Comparison of ENCODE assay signal across 27 cellular contexts in the genomic region with DNA sequence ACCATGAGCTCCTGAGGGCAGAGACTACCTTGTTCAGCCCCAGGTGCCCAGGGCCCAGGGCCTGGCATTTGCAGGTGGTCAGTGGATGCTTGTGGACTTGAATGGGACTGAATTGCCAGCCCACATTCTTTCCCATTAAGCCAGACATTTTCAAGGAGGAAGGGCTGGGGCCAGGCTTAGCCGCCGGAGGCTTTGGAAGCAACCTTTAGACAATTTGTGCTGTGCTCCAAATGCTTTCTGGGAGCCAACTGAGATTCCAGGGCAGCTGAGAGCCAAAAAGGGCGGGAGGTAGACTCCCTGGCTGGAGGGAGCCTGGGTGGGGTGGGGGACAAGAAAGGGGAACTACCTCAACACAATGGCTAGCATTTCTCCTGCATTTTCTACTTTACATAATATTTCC. TPM values are rescaled to one million over a fixed set of nuclear protein-coding genes. Genes with fewer than 3 reads are reported as not detected.
DNase-seq lines count a peak whose midpoint lies in the region; ATAC-seq and TF ChIP-seq lines count a peak whose summit lies in the region.
"Had no signal": no experiment of that assay in that cellular context is flagged by ENCODE, and none has a peak within 500 bp of the region (broad histone marks: within the 10 kb centered on the region; RNA-seq: fewer than 3 reads in every experiment).

No MANE protein-coding gene starts in this region.

- no peak overlapping the region for H4K91ac ChIP-seq in neuronal stem cell (ENCODE audit: low read depth, low read length, poor library complexity)

- no CpG with 5 or more reads among the region's 3 CpGs for WGBS in neuronal stem cell (ENCODE audit: extremely low coverage in 2 of 2, insufficient read length in 2 of 2, insufficient replicate concordance in 1 of 2), 2 donors

- no peak overlapping the region for H3K4ac ChIP-seq in neuronal stem cell (ENCODE audit: low read length)

- no peak overlapping the region for H3K23ac ChIP-seq in neuronal stem cell (ENCODE audit: low read depth, low read length, poor library complexity)

- H3K27me3 ChIP-seq in adipocyte (replicated peaks; ENCODE audit: control insufficient read depth, insufficient read depth, low read length) (no peaks in the 10 kb centered on the region), neuronal stem cell (ENCODE audit: control insufficient read depth in 3 of 3, insufficient read depth in 3 of 3, low read depth in 1 of 3, low read length in 3 of 3) (peaks cover 0 to 7% (median 0%) of the 10 kb centered on the region in 3 experiments), upper lobe of right lung (no peaks in the 10 kb centered on the region)
- no peaks in the 10 kb centered on the region for H3K27me3 ChIP-seq in CD8-positive, alpha-beta T cell (ENCODE audit: insufficient read depth, low read length)
- H3K27me3 ChIP-seq: Peyer's patch had no signal

- CTCF ChIA-PET in CD8-positive, alpha-beta T cell (lab: Charles Lee), result no interaction called here
- CTCF ChIA-PET in Calu3 (lab: Charles Lee), result interaction anchor here (0.5 kb wide), 1 partner anchor 48 kb away, joined by 3 read pairs; no protein-coding TSS in a partner anchor

- H3K79me1 ChIP-seq in neuronal stem cell (ENCODE audit: low read depth, low read length), result no peaks in the 10 kb centered on the region

- H3K27me3 Mint-ChIP-seq in CD8-positive, alpha-beta T cell (ENCODE audit: low read depth), result peaks cover 19% of the 10 kb centered on the region
- H3K27me3 Mint-ChIP-seq in Calu3 (ENCODE audit: unreplicated experiment), result no peaks in the 10 kb centered on the region

- H3K36me3 Mint-ChIP-seq in CD8-positive, alpha-beta T cell, result no peaks in the 10 kb centered on the region
- peaks cover 10% of the 10 kb centered on the region for H3K36me3 Mint-ChIP-seq in Calu3 (ENCODE audit: insufficient read depth, unreplicated experiment)
- H3K36me3 Mint-ChIP-seq: activated naive CD4-positive, alpha-beta T cell treated with anti-CD3 and anti-CD28 coated beads, Interleukin-2, amount 50 U/mL, for 72 hours; CD8-positive, alpha-beta memory T cell; naive thymus-derived CD8-positive, alpha-beta T cell had no signal

- H3K27ac Mint-ChIP-seq in CD8-positive, alpha-beta T cell, result no peak overlapping the region
- no peak overlapping the region for H3K27ac Mint-ChIP-seq in Calu3 (ENCODE audit: unreplicated experiment)
- H3K27ac Mint-ChIP-seq: activated naive CD4-positive, alpha-beta T cell treated with anti-CD3 and anti-CD28 coated beads, Interleukin-2, amount 50 U/mL, for 72 hours; CD8-positive, alpha-beta memory T cell; H9; naive thymus-derived CD8-positive, alpha-beta T cell had no signal

- no peak overlapping the region for H2BK12ac ChIP-seq in neuronal stem cell (ENCODE audit: low read length)

- H3K18ac ChIP-seq in neuronal stem cell (ENCODE audit: low read length), result peak overlapping the region; percentile 60

- no peak overlapping the region for H2BK120ac ChIP-seq in neuronal stem cell (ENCODE audit: low read depth, low read length)

- H3K4me3 ChIP-seq in adipocyte (ENCODE audit: low read length) (peak overlapping the region; percentile 21), neuronal stem cell (ENCODE audit: low read length in 2 of 2) (no peak overlapping the region), upper lobe of right lung (no peak overlapping the region)
- H3K4me3 ChIP-seq in CD8-positive, alpha-beta T cell (ENCODE audit: low read depth, low read length), result no peak overlapping the region
- H3K4me3 ChIP-seq: Peyer's patch, prostate gland, SJCRH30, thoracic aorta had no signal

- H3K36me3 ChIP-seq in adipocyte (ENCODE audit: control insufficient read depth, insufficient read depth, low read length, severe bottlenecking), result no peaks in the 10 kb centered on the region
- H3K36me3 ChIP-seq in neuronal stem cell (replicated peaks in 1 of 2; ENCODE audit: control insufficient read depth in 2 of 2, insufficient read depth in 2 of 2, low read length in 2 of 2), result no peaks in the 10 kb centered on the region
- no peaks in the 10 kb centered on the region for H3K36me3 ChIP-seq in upper lobe of right lung
- no peaks in the 10 kb centered on the region for H3K36me3 ChIP-seq in CD8-positive, alpha-beta T cell (ENCODE audit: insufficient read depth, low read length)
- H3K36me3 ChIP-seq: BE2C, Peyer's patch, prostate gland, SJCRH30, thoracic aorta had no signal

- no peak overlapping the region for H2AFZ ChIP-seq in neuronal stem cell (ENCODE audit: low read length)

- intact Hi-C loops in left ventricle myocardium superior (cut with micrococcal nuclease), result no loop called here
- intact Hi-C loops in upper lobe of right lung (cut with DNase I), result no loop called here
- intact Hi-C loops in CD8-positive, alpha-beta T cell (cut with DNase I, micrococcal nuclease), result no loop called here
- intact Hi-C loops in Calu3 (cut with micrococcal nuclease; ENCODE audit: unreplicated experiment), result loop anchor here (10.0 kb wide), 1 partner anchor 82 kb away; no protein-coding TSS in a partner anchor

- POLR2A ChIA-PET in CD8-positive, alpha-beta T cell (lab: Charles Lee), result no interaction called here

- ATAC-seq in left ventricle myocardium superior (peak; percentile 65), upper lobe of right lung (peak; percentile 42)
- no peak for ATAC-seq in CD8-positive, alpha-beta T cell
- ATAC-seq: activated naive CD4-positive, alpha-beta T cell treated with anti-CD3 and anti-CD28 coated beads, Interleukin-2, amount 50 U/mL, for 72 hours; naive thymus-derived CD8-positive, alpha-beta T cell had no signal

- H3K4me1 ChIP-seq in adipocyte (ENCODE audit: control insufficient read depth, insufficient read depth, low read length), result peaks cover 30% of the 10 kb centered on the region
- H3K4me1 ChIP-seq in neuronal stem cell (ENCODE audit: control insufficient read depth in 2 of 2, insufficient read depth in 1 of 2, low read depth in 1 of 2, low read length in 2 of 2), result peaks cover 0 to 8% of the 10 kb centered on the region in 2 donors
- H3K4me1 ChIP-seq in upper lobe of right lung, result peaks cover 6% of the 10 kb centered on the region
- no peaks in the 10 kb centered on the region for H3K4me1 ChIP-seq in CD8-positive, alpha-beta T cell (ENCODE audit: insufficient read depth, low read length)
- H3K4me1 ChIP-seq: BE2C, Peyer's patch, prostate gland, SJCRH30 had no signal

- no peaks in the 10 kb centered on the region for H3K9me3 Mint-ChIP-seq in CD8-positive, alpha-beta T cell
- H3K9me3 Mint-ChIP-seq in Calu3 (ENCODE audit: low read depth, unreplicated experiment), result no peaks in the 10 kb centered on the region
- H3K9me3 Mint-ChIP-seq: activated naive CD4-positive, alpha-beta T cell treated with anti-CD3 and anti-CD28 coated beads, Interleukin-2, amount 50 U/mL, for 72 hours; CD8-positive, alpha-beta memory T cell; H9 had no signal

- peak overlapping the region; percentile 21 for H4K8ac ChIP-seq in neuronal stem cell (ENCODE audit: low read depth, low read length)

- no peaks in the 10 kb centered on the region for H3K4me1 Mint-ChIP-seq in CD8-positive, alpha-beta T cell (ENCODE audit: low read depth)
- H3K4me1 Mint-ChIP-seq in Calu3 (ENCODE audit: low read depth, unreplicated experiment), result peaks cover 21% of the 10 kb centered on the region
- H3K4me1 Mint-ChIP-seq: CD8-positive, alpha-beta memory T cell had no signal

- H3K9ac ChIP-seq in adipocyte (ENCODE audit: low read length), result peak overlapping the region; percentile 78
- no peak overlapping the region for H3K9ac ChIP-seq in neuronal stem cell (ENCODE audit: low read depth, low read length, poor library complexity)

- BruUV-seq in Calu3 (replicated peaks; lab: Mats Ljungman, UMichigan), result no TSS peak

- no peak overlapping the region for H3K4me3 Mint-ChIP-seq in CD8-positive, alpha-beta T cell
- no peak overlapping the region for H3K4me3 Mint-ChIP-seq in Calu3 (ENCODE audit: low read depth, unreplicated experiment)
- H3K4me3 Mint-ChIP-seq: CD8-positive, alpha-beta memory T cell; H9; naive thymus-derived CD8-positive, alpha-beta T cell had no signal

- DNase-seq in adipocyte (ENCODE audit: low read depth) (no peak), left ventricle myocardium superior (peak; percentile 68), neuronal stem cell (ENCODE audit: low spot score) (no peak), upper lobe of right lung (no peak), Calu3 (no peak)
- no peak for DNase-seq in CD8-positive, alpha-beta T cell
- DNase-seq in activated naive CD4-positive, alpha-beta T cell (lab: John Stamatoyannopoulos, UW), result no peak
- DNase-seq: activated CD4-positive, alpha-beta T cell treated with anti-CD3 and anti-CD28 coated beads for 48 hours; activated CD8-positive, alpha-beta memory T cell treated with anti-CD3 and anti-CD28 coated beads for 24 hours; activated T-cell treated with anti-CD3 and anti-CD28 coated beads for 4 hours; BE2C; CD8-positive, alpha-beta memory T cell; H9; Kasumi-1; naive thymus-derived CD8-positive, alpha-beta T cell; NCI-H1436 treated with DMSO at 0.1 percent for 48 hours; NCI-H226; NCI-H748 treated with DMSO at 0.1 percent for 48 hours; occipital lobe; Peyer's patch; SJCRH30; stimulated activated naive CD4-positive, alpha-beta T cell treated with Interleukin-2 at 50 U/mL for 16 hours; T-helper 9 cell had no signal

- H3K9me3 ChIP-seq in adipocyte (ENCODE audit: control insufficient read depth, low read length), result no peaks in the 10 kb centered on the region
- no peaks in the 10 kb centered on the region for H3K9me3 ChIP-seq in neuronal stem cell (replicated peaks in 1 of 2; ENCODE audit: control insufficient read depth in 2 of 2, insufficient read depth in 1 of 2, low read depth in 1 of 2, low read length in 2 of 2)
- H3K9me3 ChIP-seq in upper lobe of right lung, result no peaks in the 10 kb centered on the region
- no peaks in the 10 kb centered on the region for H3K9me3 ChIP-seq in CD8-positive, alpha-beta T cell (ENCODE audit: low read length)
- H3K9me3 ChIP-seq: BE2C, Peyer's patch, prostate gland, SJCRH30, thoracic aorta had no signal

- H2BK15ac ChIP-seq in neuronal stem cell (ENCODE audit: low read length), result no peak overlapping the region

- no peak overlapping the region for H2BK5ac ChIP-seq in neuronal stem cell (ENCODE audit: low read length)

- H2AK5ac ChIP-seq in neuronal stem cell (ENCODE audit: low read depth, low read length), result no peak overlapping the region

- no peak for TF ChIP-seq CTCF in upper lobe of right lung (IDR thresholded peaks at IDR 0.05)
- no peak for TF ChIP-seq CTCF in CD8-positive, alpha-beta T cell (IDR thresholded peaks at IDR 0.05)
- no peak for TF ChIP-seq CTCF in Calu3 (IDR thresholded peaks at IDR 0.05; ENCODE audit: unreplicated experiment)

- no peak overlapping the region for H3K4me2 ChIP-seq in neuronal stem cell (ENCODE audit: insufficient read depth, low read length, poor library complexity, severe bottlenecking)

- H3K14ac ChIP-seq in neuronal stem cell (ENCODE audit: low read length), result no peak overlapping the region

- no peak overlapping the region for H3K27ac ChIP-seq in neuronal stem cell (replicated peaks; ENCODE audit: low read length)
- no peak overlapping the region for H3K27ac ChIP-seq in upper lobe of right lung
- no peak overlapping the region for H3K27ac ChIP-seq in CD8-positive, alpha-beta T cell (ENCODE audit: low read depth, low read length)
- H3K27ac ChIP-seq: Peyer's patch, SJCRH30, thoracic aorta, VCaP had no signal

RNA-seq across cellular contexts. Expression of a gene that starts 54.8 kb away (rescaled TPM):
- total RNA-seq in left ventricle myocardium superior (256 TPM), upper lobe of right lung (749 TPM), Calu3 (2022) (9.1 and 12.3 TPM in 2 replicates)
- 15.2 TPM for polyA plus RNA-seq in neuronal stem cell (2013, experiment 1 of 2)
- polyA plus RNA-seq in neuronal stem cell (2013, experiment 2 of 2), result 16.2 TPM
- total RNA-seq in CD8-positive, alpha-beta T cell, result not detected
- total RNA-seq: activated naive CD4-positive, alpha-beta T cell treated with anti-CD3 and anti-CD28 coated beads, Interleukin-2, amount 50 U/mL, for 72 hours had no signal
- polyA plus RNA-seq: CD8-positive, alpha-beta memory T cell; naive thymus-derived CD8-positive, alpha-beta T cell had no signal

Comparison
In these comparisons a context has a peak if more than half of its experiments do, and no peak if none do; other contexts are left out.
1. RNA of a gene that starts 54.8 kb away (total RNA-seq): 749 TPM in upper lobe of right lung (single experiment) and 256 TPM in left ventricle myocardium superior (single experiment); 9.1 to 12.3 TPM in Calu3 and not detected in CD8-positive, alpha-beta T cell; every median in the first group is over 10 times any median in the second.